12 cellular contexts compared by ENCODE assay signal in the genomic region with DNA sequence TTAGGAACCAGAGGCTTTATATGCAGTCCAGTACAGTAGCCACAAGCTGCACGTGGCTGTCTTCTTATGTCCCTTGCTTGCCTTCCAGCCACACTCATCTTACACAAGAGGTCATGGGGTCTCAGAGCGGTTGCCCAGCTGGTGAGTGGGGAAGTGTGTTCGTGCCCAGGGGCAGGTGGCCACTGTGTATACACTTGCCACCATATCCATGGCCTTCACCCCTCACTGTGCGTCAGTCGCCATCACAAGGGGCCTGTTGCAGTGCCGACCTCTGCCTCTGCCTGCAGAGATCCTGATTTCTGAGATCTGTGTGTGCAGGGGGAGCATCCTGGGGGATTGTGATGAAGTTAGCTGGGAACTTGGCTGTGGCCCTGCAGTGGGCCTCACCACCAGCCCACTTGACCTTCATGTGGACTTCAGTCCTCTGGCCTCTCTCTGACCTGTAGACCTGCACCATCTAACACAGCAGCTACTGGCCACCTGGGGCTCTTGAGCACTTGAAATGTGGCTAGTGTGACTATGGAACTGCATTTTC. TPM values are rescaled to one million over a fixed set of nuclear protein-coding genes. Genes with fewer than 3 reads are reported as not detected.
DNase-seq lines count a peak whose midpoint lies in the region; ATAC-seq and TF ChIP-seq lines count a peak whose summit lies in the region.
"Had no signal": no experiment of that assay in that cellular context is flagged by ENCODE, and none has a peak within 500 bp of the region (broad histone marks: within the 10 kb centered on the region; RNA-seq: fewer than 3 reads in every experiment).

No MANE protein-coding gene starts in this region.

- peaks cover 6% of the 10 kb centered on the region for H3K36me3 Mint-ChIP-seq in natural killer cell treated with Interleukin-12 subunit alpha and Interleukin-12 subunit beta and Interleukin-15 and Interleukin-18, amount 100 ng/mL, for 72 hours
- H3K36me3 Mint-ChIP-seq in natural killer cell: no peaks in the 10 kb centered on the region
- peaks cover 45% of the 10 kb centered on the region for H3K36me3 Mint-ChIP-seq in dendritic cell treated with granulocyte-macrophage colony-stimulating factor and Interleukin-4, amounts not matched to agents 40 ng/mL and 50 ng/mL, for 4 days (ENCODE audit: low read depth)
- peaks cover 13 to 47% (median 31%) of the 10 kb centered on the region in 5 donors for H3K36me3 Mint-ChIP-seq in naive thymus-derived CD4-positive, alpha-beta T cell

- TF ChIP-seq CTCF in natural killer cell (IDR thresholded peaks at IDR 0.05): no peak

- POLR2A ChIA-PET in naive thymus-derived CD4-positive, alpha-beta T cell (lab: Charles Lee): no interaction called here

- H3K27ac ChIP-seq in naive thymus-derived CD4-positive, alpha-beta T cell (ENCODE audit: low read depth, low read length): no peak overlapping the region

- no peaks in the 10 kb centered on the region for H3K9me3 Mint-ChIP-seq in natural killer cell treated with Interleukin-12 subunit alpha and Interleukin-12 subunit beta and Interleukin-15 and Interleukin-18, amount 100 ng/mL, for 72 hours
- no peaks in the 10 kb centered on the region for H3K9me3 Mint-ChIP-seq in natural killer cell
- H3K9me3 Mint-ChIP-seq in dendritic cell treated with granulocyte-macrophage colony-stimulating factor and Interleukin-4, amounts not matched to agents 40 ng/mL and 50 ng/mL, for 4 days: no peaks in the 10 kb centered on the region
- H3K9me3 Mint-ChIP-seq in naive thymus-derived CD4-positive, alpha-beta T cell: peaks cover 0 to 23% (median 9%) of the 10 kb centered on the region in 11 donors

- no peaks in the 10 kb centered on the region for H3K9me3 ChIP-seq in naive thymus-derived CD4-positive, alpha-beta T cell (ENCODE audit: control insufficient read depth in 2 of 3, low read length in 3 of 3)

- H3K27me3 ChIP-seq in naive thymus-derived CD4-positive, alpha-beta T cell (ENCODE audit: control insufficient read depth in 2 of 2, insufficient read depth in 2 of 2, low read length in 2 of 2): no peaks in the 10 kb centered on the region

- DNase-seq in natural killer cell treated with Interleukin-12 subunit alpha and Interleukin-12 subunit beta and Interleukin-15 and Interleukin-18, amount 100 ng/mL, for 72 hours (ENCODE audit: low spot score): no peak
- no peak for DNase-seq in natural killer cell
- DNase-seq in naive thymus-derived CD4-positive, alpha-beta T cell: no peak
- no peak for DNase-seq in NCI-H146 (lab: John Stamatoyannopoulos, UW)
- DNase-seq in SKM-1 (lab: John Stamatoyannopoulos, UW; ENCODE audit: unreplicated experiment): no peak
- DNase-seq in T-helper 9 cell: no peak
- DNase-seq: NCI-H1105, NCI-H748 treated with DMSO at 0.1 percent for 48 hours, T-helper 17 cell had no signal

- CTCF ChIA-PET in naive thymus-derived CD4-positive, alpha-beta T cell (lab: Charles Lee): interaction anchor here (0.7 to 1.2 kb wide), 2 partner anchors 10 to 1253 kb away, joined by 3 read pairs; no protein-coding TSS in a partner anchor

- no peak overlapping the region for H3K27ac Mint-ChIP-seq in natural killer cell treated with Interleukin-12 subunit alpha and Interleukin-12 subunit beta and Interleukin-15 and Interleukin-18, amount 100 ng/mL, for 72 hours
- peak overlapping the region in 1 of 2 donors; percentile 8 for H3K27ac Mint-ChIP-seq in natural killer cell
- peak overlapping the region; percentile 78 for H3K27ac Mint-ChIP-seq in dendritic cell treated with granulocyte-macrophage colony-stimulating factor and Interleukin-4, amounts not matched to agents 40 ng/mL and 50 ng/mL, for 4 days
- no peak overlapping the region for H3K27ac Mint-ChIP-seq in naive thymus-derived CD4-positive, alpha-beta T cell
- H3K27ac Mint-ChIP-seq: activated CD8-positive, alpha-beta memory T cell treated with anti-CD3 and anti-CD28 coated beads, Interleukin-2, amount 10 ng/mL, durations not matched to agents 7 days and 5 days had no signal

- no peak overlapping the region for H3K4me3 Mint-ChIP-seq in natural killer cell treated with Interleukin-12 subunit alpha and Interleukin-12 subunit beta and Interleukin-15 and Interleukin-18, amount 100 ng/mL, for 72 hours
- no peak overlapping the region for H3K4me3 Mint-ChIP-seq in natural killer cell
- no peak overlapping the region for H3K4me3 Mint-ChIP-seq in dendritic cell treated with granulocyte-macrophage colony-stimulating factor and Interleukin-4, amounts not matched to agents 40 ng/mL and 50 ng/mL, for 4 days
- no peak overlapping the region for H3K4me3 Mint-ChIP-seq in naive thymus-derived CD4-positive, alpha-beta T cell
- H3K4me3 Mint-ChIP-seq: activated CD8-positive, alpha-beta memory T cell treated with anti-CD3 and anti-CD28 coated beads, Interleukin-2, amount 10 ng/mL, durations not matched to agents 7 days and 5 days; T-helper 17 cell had no signal

- peak; percentile 38 to 40 for ATAC-seq in natural killer cell treated with Interleukin-12 subunit alpha and Interleukin-12 subunit beta and Interleukin-15 and Interleukin-18, amount 100 ng/mL, for 72 hours
- ATAC-seq in natural killer cell: no peak
- ATAC-seq in naive thymus-derived CD4-positive, alpha-beta T cell: peak; percentile 50
- ATAC-seq in GM19395 (IDR thresholded peaks at IDR 0.05; ENCODE audit: unreplicated experiment): no peak
- ATAC-seq: activated CD8-positive, alpha-beta memory T cell treated with anti-CD3 and anti-CD28 coated beads, Interleukin-2, amount 10 ng/mL, durations not matched to agents 7 days and 5 days; T-helper 17 cell had no signal

- peaks cover 37 to 41% of the 10 kb centered on the region in 2 donors for H3K4me1 Mint-ChIP-seq in natural killer cell treated with Interleukin-12 subunit alpha and Interleukin-12 subunit beta and Interleukin-15 and Interleukin-18, amount 100 ng/mL, for 72 hours (ENCODE audit: low read depth in 2 of 2)
- H3K4me1 Mint-ChIP-seq in natural killer cell: peaks cover 26 to 50% of the 10 kb centered on the region in 2 donors
- peaks cover 75% of the 10 kb centered on the region for H3K4me1 Mint-ChIP-seq in dendritic cell treated with granulocyte-macrophage colony-stimulating factor and Interleukin-4, amounts not matched to agents 40 ng/mL and 50 ng/mL, for 4 days (ENCODE audit: low read depth)
- H3K4me1 Mint-ChIP-seq in naive thymus-derived CD4-positive, alpha-beta T cell: peaks cover 0 to 24% (median 5%) of the 10 kb centered on the region in 7 donors

- peaks cover 0 to 15% (median 0%) of the 10 kb centered on the region in 3 experiments for H3K36me3 ChIP-seq in naive thymus-derived CD4-positive, alpha-beta T cell (ENCODE audit: control insufficient read depth in 2 of 3, insufficient read depth in 3 of 3, low read length in 3 of 3)

- intact Hi-C loops in natural killer cell (cut with micrococcal nuclease): no loop called here
- intact Hi-C loops in dendritic cell treated with granulocyte-macrophage colony-stimulating factor and Interleukin-4, amounts not matched to agents 40 ng/mL and 50 ng/mL, for 4 days (cut with micrococcal nuclease): no loop called here
- intact Hi-C loops in naive thymus-derived CD4-positive, alpha-beta T cell (cut with micrococcal nuclease): no loop called here

- no peaks in the 10 kb centered on the region for H3K4me1 ChIP-seq in naive thymus-derived CD4-positive, alpha-beta T cell (ENCODE audit: control insufficient read depth in 2 of 2, insufficient read depth in 2 of 2, low read length in 2 of 2)

- H3K27me3 Mint-ChIP-seq in natural killer cell treated with Interleukin-12 subunit alpha and Interleukin-12 subunit beta and Interleukin-15 and Interleukin-18, amount 100 ng/mL, for 72 hours: no peaks in the 10 kb centered on the region
- H3K27me3 Mint-ChIP-seq in natural killer cell (ENCODE audit: low read depth in 2 of 2): no peaks in the 10 kb centered on the region
- no peaks in the 10 kb centered on the region for H3K27me3 Mint-ChIP-seq in dendritic cell treated with granulocyte-macrophage colony-stimulating factor and Interleukin-4, amounts not matched to agents 40 ng/mL and 50 ng/mL, for 4 days
- no peaks in the 10 kb centered on the region for H3K27me3 Mint-ChIP-seq in naive thymus-derived CD4-positive, alpha-beta T cell
- H3K27me3 Mint-ChIP-seq: activated CD8-positive, alpha-beta memory T cell treated with anti-CD3 and anti-CD28 coated beads, Interleukin-2, amount 10 ng/mL, durations not matched to agents 7 days and 5 days; T-helper 17 cell had no signal

- no peak overlapping the region for H3K4me3 ChIP-seq in naive thymus-derived CD4-positive, alpha-beta T cell (ENCODE audit: low read length)

RNA-seq across cellular contexts. Expression of a gene that starts 43.1 kb away (rescaled TPM):
- 10 to 100 TPM; 73.4 to 75.8 TPM for total RNA-seq in natural killer cell treated with Interleukin-12 subunit alpha and Interleukin-12 subunit beta and Interleukin-15 and Interleukin-18, amount 100 ng/mL, for 72 hours
- 100 to 1,000 TPM in 1 of 3 donors, 10 to 100 TPM in 2; 93.2 to 110 (median 93.9) TPM for total RNA-seq in natural killer cell
- total RNA-seq in naive thymus-derived CD4-positive, alpha-beta T cell: 10 to 100 TPM; 60.8 to 93.8 (median 70.5) TPM
- 10 to 100 TPM; 21.1 to 38.0 TPM for polyA plus RNA-seq in naive thymus-derived CD4-positive, alpha-beta T cell

RNA-seq across cellular contexts. Expression of a gene that starts 51.6 kb away (rescaled TPM):
- total RNA-seq in natural killer cell treated with Interleukin-12 subunit alpha and Interleukin-12 subunit beta and Interleukin-15 and Interleukin-18, amount 100 ng/mL, for 72 hours: 10 to 100 TPM; 34.4 to 71.4 TPM
- 10 to 100 TPM; 41.7 to 52.2 (median 48.6) TPM for total RNA-seq in natural killer cell
- total RNA-seq in naive thymus-derived CD4-positive, alpha-beta T cell: 10 to 100 TPM; 26.0 to 49.3 (median 28.6) TPM
- 1 to 10 TPM; 5.9 to 6.1 TPM for polyA plus RNA-seq in naive thymus-derived CD4-positive, alpha-beta T cell

Comparison
In these comparisons a context has a peak if more than half of its experiments do, and no peak if none do; other contexts are left out.
1. ATAC-seq: peak in natural killer cell treated with Interleukin-12 subunit alpha and Interleukin-12 subunit beta and Interleukin-15 and Interleukin-18, amount 100 ng/mL, for 72 hours (2 of 2) and naive thymus-derived CD4-positive, alpha-beta T cell (single experiment); none in natural killer cell (0 of 3) and GM19395 (single experiment).